8 cellular contexts compared by ENCODE assay signal in the genomic region with DNA sequence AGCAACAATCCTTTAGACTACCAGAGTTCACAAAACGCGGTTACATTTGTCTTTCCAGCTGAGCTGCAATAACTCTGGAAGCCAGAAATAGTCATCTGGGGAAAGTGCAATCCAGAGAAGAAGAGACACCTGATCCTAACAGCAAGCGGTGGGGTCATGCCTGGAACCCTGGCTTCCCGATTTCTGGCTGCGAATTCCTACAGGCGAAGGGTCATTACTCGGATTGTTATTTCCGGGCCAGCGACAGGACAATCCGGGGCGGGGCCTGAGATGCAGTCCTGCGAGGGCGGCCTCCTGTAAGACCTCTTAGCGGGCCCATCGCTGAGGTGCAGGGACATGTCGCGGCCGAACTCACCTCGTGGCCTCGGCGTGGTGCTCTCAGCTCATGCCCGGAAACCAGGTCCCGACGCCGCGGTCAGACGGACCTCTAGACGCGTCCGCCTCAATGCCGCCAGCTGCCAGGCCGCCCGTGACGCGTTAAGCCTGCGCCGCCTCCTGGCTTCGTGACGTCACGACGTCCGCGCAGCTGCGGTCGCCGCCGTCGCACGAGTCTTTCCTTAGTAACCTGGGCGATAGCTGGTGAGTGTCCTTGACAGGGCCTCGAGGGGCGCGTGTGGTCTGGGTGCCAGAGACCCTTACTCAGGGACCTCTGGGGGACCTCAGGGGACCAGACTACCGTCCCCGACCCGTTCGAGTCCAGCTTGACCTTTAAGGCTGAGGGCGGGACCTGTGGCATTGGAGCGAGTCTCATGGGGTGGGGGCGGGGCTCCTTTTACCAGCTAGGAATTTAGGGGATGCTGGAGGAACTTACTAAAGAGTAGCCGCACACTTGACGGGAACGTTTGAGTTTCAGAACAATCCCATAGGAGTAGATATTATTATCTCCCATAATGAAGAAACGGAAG. TPM values are rescaled to one million over a fixed set of nuclear protein-coding genes. Genes with fewer than 3 reads are reported as not detected.
DNase-seq lines count a peak whose midpoint lies in the region; ATAC-seq and TF ChIP-seq lines count a peak whose summit lies in the region.

MRRF (plus strand) TSS at position 523 of the 905 bp plus-strand sequence. CDS start 6,010 bp downstream, outside the sequence.
RBM18 (minus strand) TSS at position 481 of the 905 bp plus-strand sequence. CDS start 3,348 bp downstream, outside the sequence.

- TF ChIP-seq CTCF in right atrium auricular region (IDR thresholded peaks at IDR 0.05) (no peak), psoas muscle (IDR thresholded peaks at IDR 0.05) (no peak)

- H3K4me1 ChIP-seq in right atrium auricular region (peaks cover 0 to 42% of the 10 kb centered on the region in 2 donors), psoas muscle (peaks cover 49% of the 10 kb centered on the region), urinary bladder (ENCODE audit: insufficient read depth) (no peaks in the 10 kb centered on the region)

- intact Hi-C loops in psoas muscle (cut with DNase I) = loop anchor here in 1 of 2 donors (1.0 kb wide), 1 partner anchor 105 kb away; the partner anchor contains the start of genes MORN5 and NDUFA8

- 0% methylated on average over 64 of the region's 64 CpGs for WGBS in psoas muscle, 3 donors
- WGBS in urinary bladder = under 1% methylated on average over 64 of the region's 64 CpGs

- H3K9me3 ChIP-seq in right atrium auricular region (no peaks in the 10 kb centered on the region), psoas muscle (no peaks in the 10 kb centered on the region)

- peaks cover 16% of the 10 kb centered on the region for H3K36me3 ChIP-seq in right atrium auricular region
- peaks cover 3 to 18% of the 10 kb centered on the region in 2 donors for H3K36me3 ChIP-seq in psoas muscle (ENCODE audit: insufficient read depth in 1 of 2, low read depth in 1 of 2)
- H3K36me3 ChIP-seq in urinary bladder (ENCODE audit: insufficient read depth) = no peaks in the 10 kb centered on the region

- no peaks in the 10 kb centered on the region for H3K27me3 ChIP-seq in right atrium auricular region
- H3K27me3 ChIP-seq in psoas muscle (ENCODE audit: insufficient read depth in 3 of 3, low read length in 2 of 3) = no peaks in the 10 kb centered on the region

- H3K27ac ChIP-seq in angular gyrus (ENCODE audit: low read depth, low read length) (peak within 1 kb of the TSS; percentile 91), right atrium auricular region (peak within 1 kb of the TSS; percentile 93 to 96), psoas muscle (peak within 1 kb of the TSS; percentile 93), urinary bladder (ENCODE audit: low read depth) (peak within 1 kb of the TSS; percentile 91)

- ATAC-seq in HG02840 (IDR thresholded peaks at IDR 0.05; ENCODE audit: low FRiP score, unreplicated experiment) = peak; percentile 83
- peak; percentile 89 to 93 (median 90) for ATAC-seq in psoas muscle

- TF ChIP-seq POLR2A in GM15510 (IDR thresholded peaks at IDR 0.05; ENCODE audit: borderline replicate concordance, extremely low read depth, insufficient read length) = peak; percentile 87

- peak; percentile 17 for DNase-seq in NCI-H1436 treated with DMSO at 0.1 percent for 48 hours (lab: John Stamatoyannopoulos, UW)
- peak; percentile 71 to 94 (median 82) for DNase-seq in T-helper 2 cell
- peak; percentile 94 for DNase-seq in right atrium auricular region (ENCODE audit: low spot score)
- peak; percentile 92 to 95 for DNase-seq in psoas muscle

- H3K4me3 ChIP-seq in right atrium auricular region (peak within 1 kb of the TSS; percentile 70 to 83), psoas muscle (peak within 1 kb of the TSS; percentile 73), urinary bladder (ENCODE audit: low read depth, low read length) (peak within 1 kb of the TSS; percentile 71)

RNA-seq across cellular contexts. Expression of gene MRRF, which starts in this region (rescaled TPM):
- total RNA-seq in right atrium auricular region (10 to 100 TPM; 20.7 to 21.4 TPM), psoas muscle (10 to 100 TPM; 23.5 to 50.9 (median 39.0) TPM), urinary bladder (42.0 TPM)
- polyA plus RNA-seq in psoas muscle (10 to 100 TPM; 42.6 to 61.4 (median 42.8) TPM), urinary bladder (22.7 TPM)

RNA-seq across cellular contexts. Expression of gene RBM18, which starts in this region (rescaled TPM):
- total RNA-seq in right atrium auricular region = 10 to 100 TPM; 19.2 to 23.2 TPM
- 10 to 100 TPM; 33.7 to 41.7 (median 37.7) TPM for total RNA-seq in psoas muscle
- 10 to 100 TPM; 16.8 to 27.1 (median 22.3) TPM for polyA plus RNA-seq in psoas muscle
- total RNA-seq in urinary bladder = 19.1 TPM
- polyA plus RNA-seq in urinary bladder = 14.4 TPM

Comparison
In these comparisons a context has a peak if more than half of its experiments do, and no peak if none do; other contexts are left out.
1. Peak in every context shown above with its lines: DNase-seq, ATAC-seq, H3K4me3 ChIP-seq and H3K27ac ChIP-seq.
2. DNase-seq: peak in every context shown above with its lines; median percentile 94 in right atrium auricular region; 94 in psoas muscle; 82 in T-helper 2 cell; 17 in NCI-H1436 treated with DMSO at 0.1 percent for 48 hours.